Comparison of ENCODE assay signal across 2 cellular contexts in the genomic region with DNA sequence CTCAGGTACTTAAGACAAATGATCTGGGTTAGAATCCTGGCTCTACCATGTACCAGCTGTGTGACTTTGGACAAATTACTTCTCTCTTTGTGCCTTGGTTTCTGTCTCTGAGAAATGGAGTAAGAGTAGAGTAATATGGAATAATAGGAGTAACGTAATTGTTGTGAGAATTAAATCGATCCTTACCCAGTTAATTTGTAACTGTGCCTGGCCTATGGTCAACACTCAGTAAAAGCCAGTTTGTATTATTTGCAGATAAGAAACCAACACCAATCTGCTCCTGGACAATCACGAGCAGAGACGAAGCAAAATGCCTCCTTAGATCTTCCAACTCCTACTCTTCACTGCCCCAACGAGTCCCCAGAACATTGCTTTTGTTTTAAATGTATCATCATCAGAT.
TF ChIP-seq lines count a peak whose summit lies in the region.

No MANE protein-coding gene starts in this region.

TF ChIP-seq in liver, 16 proteins besides CTCF, POLR2A, EP300 and RAD21 (continued from another document):
- TF ChIP-seq, protein P1, sequence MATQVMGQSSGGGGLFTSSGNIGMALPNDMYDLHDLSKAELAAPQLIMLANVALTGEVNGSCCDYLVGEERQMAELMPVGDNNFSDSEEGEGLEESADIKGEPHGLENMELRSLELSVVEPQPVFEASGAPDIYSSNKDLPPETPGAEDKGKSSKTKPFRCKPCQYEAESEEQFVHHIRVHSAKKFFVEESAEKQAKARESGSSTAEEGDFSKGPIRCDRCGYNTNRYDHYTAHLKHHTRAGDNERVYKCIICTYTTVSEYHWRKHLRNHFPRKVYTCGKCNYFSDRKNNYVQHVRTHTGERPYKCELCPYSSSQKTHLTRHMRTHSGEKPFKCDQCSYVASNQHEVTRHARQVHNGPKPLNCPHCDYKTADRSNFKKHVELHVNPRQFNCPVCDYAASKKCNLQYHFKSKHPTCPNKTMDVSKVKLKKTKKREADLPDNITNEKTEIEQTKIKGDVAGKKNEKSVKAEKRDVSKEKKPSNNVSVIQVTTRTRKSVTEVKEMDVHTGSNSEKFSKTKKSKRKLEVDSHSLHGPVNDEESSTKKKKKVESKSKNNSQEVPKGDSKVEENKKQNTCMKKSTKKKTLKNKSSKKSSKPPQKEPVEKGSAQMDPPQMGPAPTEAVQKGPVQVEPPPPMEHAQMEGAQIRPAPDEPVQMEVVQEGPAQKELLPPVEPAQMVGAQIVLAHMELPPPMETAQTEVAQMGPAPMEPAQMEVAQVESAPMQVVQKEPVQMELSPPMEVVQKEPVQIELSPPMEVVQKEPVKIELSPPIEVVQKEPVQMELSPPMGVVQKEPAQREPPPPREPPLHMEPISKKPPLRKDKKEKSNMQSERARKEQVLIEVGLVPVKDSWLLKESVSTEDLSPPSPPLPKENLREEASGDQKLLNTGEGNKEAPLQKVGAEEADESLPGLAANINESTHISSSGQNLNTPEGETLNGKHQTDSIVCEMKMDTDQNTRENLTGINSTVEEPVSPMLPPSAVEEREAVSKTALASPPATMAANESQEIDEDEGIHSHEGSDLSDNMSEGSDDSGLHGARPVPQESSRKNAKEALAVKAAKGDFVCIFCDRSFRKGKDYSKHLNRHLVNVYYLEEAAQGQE (IDR thresholded peaks at IDR 0.05), result no peak
- no peak for TF ChIP-seq NR2F2 (IDR thresholded peaks at IDR 0.05)
- TF ChIP-seq FOXA1 (IDR thresholded peaks at IDR 0.05), result no peak
- TF ChIP-seq JUND (IDR thresholded peaks at IDR 0.05), result no peak
- peak; percentile 71 for TF ChIP-seq YY1 (IDR thresholded peaks at IDR 0.05)
- no peak for TF ChIP-seq GABPA (IDR thresholded peaks at IDR 0.05 in 1 of 2, conservative IDR thresholded peaks at IDR 0.05 in 1 of 2)
- TF ChIP-seq MAX (IDR thresholded peaks at IDR 0.05), result no peak
- TF ChIP-seq EGR1 (IDR thresholded peaks at IDR 0.05; ENCODE audit: low read depth in 2 of 2), result no peak
- peak; percentile 59 for TF ChIP-seq SP1 (IDR thresholded peaks at IDR 0.05)
- no peak for TF ChIP-seq HNF4G (IDR thresholded peaks at IDR 0.05)
- TF ChIP-seq FOXA2 (IDR thresholded peaks at IDR 0.05), result peak; percentile 23
- TF ChIP-seq HNF4A (conservative IDR thresholded peaks at IDR 0.05), result peak in 1 of 2 donors; percentile 28

TF ChIP-seq in HepG2, 621 proteins besides CTCF, POLR2A, EP300 and RAD21 (continued from another document):
- TF ChIP-seq, protein P2, sequence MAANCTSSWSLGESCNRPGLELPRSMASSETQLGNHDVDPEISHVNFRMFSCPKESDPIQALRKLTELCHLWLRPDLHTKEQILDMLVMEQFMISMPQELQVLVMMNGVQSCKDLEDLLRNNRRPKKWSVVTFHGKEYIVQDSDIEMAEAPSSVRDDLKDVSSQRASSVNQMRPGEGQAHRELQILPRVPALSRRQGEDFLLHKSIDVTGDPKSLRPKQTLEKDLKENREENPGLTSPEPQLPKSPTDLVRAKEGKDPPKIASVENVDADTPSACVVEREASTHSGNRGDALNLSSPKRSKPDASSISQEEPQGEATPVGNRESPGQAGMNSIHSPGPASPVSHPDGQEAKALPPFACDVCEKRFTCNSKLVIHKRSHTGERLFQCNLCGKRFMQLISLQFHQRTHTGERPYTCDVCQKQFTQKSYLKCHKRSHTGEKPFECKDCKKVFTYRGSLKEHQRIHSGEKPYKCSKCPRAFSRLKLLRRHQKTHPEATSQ (CRISPR knock-in tag; IDR thresholded peaks at IDR 0.05; ENCODE audit: borderline replicate concordance), result no peak
- no peak for TF ChIP-seq SYNCRIP (IDR thresholded peaks at IDR 0.05; ENCODE audit: insufficient read depth, low read depth, low read length)
TF ChIP-seq in HepG2: peak in this region for 0.
